8 cellular contexts compared by ENCODE assay signal in the genomic region with DNA sequence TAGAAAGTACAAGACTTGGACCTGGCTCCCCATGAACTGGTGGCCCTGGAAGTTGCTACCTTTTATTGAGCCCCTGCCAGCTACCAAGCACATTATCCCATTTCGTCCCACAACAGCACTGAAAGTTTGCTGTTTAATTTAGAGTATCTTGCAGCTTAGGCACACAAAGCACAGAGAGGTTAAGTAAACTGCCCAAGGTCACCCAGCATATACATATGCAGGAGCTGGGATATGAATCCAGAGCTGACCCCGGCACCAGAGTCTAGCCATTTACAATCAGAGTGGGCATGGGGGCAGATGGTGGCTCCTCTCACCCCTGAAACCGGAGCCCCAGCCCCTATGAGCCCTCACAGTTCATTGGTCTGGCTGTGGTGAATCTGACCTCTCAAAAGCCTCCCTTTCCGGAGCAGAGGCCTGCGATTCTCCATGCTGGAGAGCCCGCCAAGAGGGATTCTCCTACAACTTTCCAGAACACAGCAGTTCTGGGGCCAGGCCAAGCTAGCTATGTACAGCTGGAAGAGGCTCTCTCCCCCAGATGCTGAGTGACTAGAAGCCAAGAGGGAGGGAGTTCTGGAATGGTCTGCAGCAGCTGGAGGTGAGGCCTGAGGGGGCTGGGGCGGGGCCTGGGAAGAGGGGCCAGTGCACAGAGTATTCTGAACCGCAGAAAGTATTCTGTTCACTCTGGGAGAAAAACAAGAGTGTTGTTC. TPM values are rescaled to one million over a fixed set of nuclear protein-coding genes. Genes with fewer than 3 reads are reported as not detected.
A peak's percentile ranks its signal among the peaks of the same experiment; 100 is the strongest.
DNase-seq lines count a peak whose midpoint lies in the region; ATAC-seq and TF ChIP-seq lines count a peak whose summit lies in the region.

No MANE protein-coding gene starts in this region.

- no peak overlapping the region for H3K27ac Mint-ChIP-seq in MCF 10A (ENCODE audit: low read depth, unreplicated experiment)
- H3K27ac Mint-ChIP-seq in glutamatergic neuron (ENCODE audit: unreplicated experiment) = peak overlapping the region; percentile 33

- H3K36me3 Mint-ChIP-seq in MCF 10A (ENCODE audit: insufficient read depth, unreplicated experiment) (no peaks in the 10 kb centered on the region), glutamatergic neuron (ENCODE audit: unreplicated experiment) (no peaks in the 10 kb centered on the region)

- POLR2A ChIA-PET in MCF 10A (lab: Yijun Ruan, JAX) = interaction anchor here (0.6 kb wide), 2 partner anchors 42 to 195 kb away, joined by 3 read pairs; no protein-coding TSS in a partner anchor

- H3K27me3 ChIP-seq in breast epithelium (no peaks in the 10 kb centered on the region), vagina (no peaks in the 10 kb centered on the region)

- TF ChIP-seq POLR2A in breast epithelium (IDR thresholded peaks at IDR 0.05) (no peak), vagina (IDR thresholded peaks at IDR 0.05) (no peak)

- H3K9me3 ChIP-seq in breast epithelium (no peaks in the 10 kb centered on the region), vagina (no peaks in the 10 kb centered on the region)

- DNase-seq in breast epithelium (ENCODE audit: low spot score in 2 of 2) = no peak
- no peak for DNase-seq in MCF 10A (ENCODE audit: unreplicated experiment)
- DNase-seq in glutamatergic neuron = no peak
- peak in 44 of 56 donors; percentile 20 to 88 (median 61) for DNase-seq in nucleus accumbens (lab: John Stamatoyannopoulos, UW)
- DNase-seq in vagina (ENCODE audit: extremely low spot score in 2 of 2) = no peak
- no peak for DNase-seq in NCI-H748 treated with DMSO at 0.1 percent for 48 hours (lab: John Stamatoyannopoulos, UW)

- TF ChIP-seq CTCF in breast epithelium (IDR thresholded peaks at IDR 0.05) (no peak), MCF 10A (IDR thresholded peaks at IDR 0.05; ENCODE audit: unreplicated experiment) (no peak), glutamatergic neuron (IDR thresholded peaks at IDR 0.05; ENCODE audit: partially characterized antibody, unreplicated experiment) (no peak), vagina (IDR thresholded peaks at IDR 0.05) (no peak)

- peaks cover 7% of the 10 kb centered on the region for H3K4me1 Mint-ChIP-seq in MCF 10A (ENCODE audit: insufficient read depth, unreplicated experiment)
- H3K4me1 Mint-ChIP-seq in glutamatergic neuron (ENCODE audit: low read depth, unreplicated experiment) = peaks cover 11% of the 10 kb centered on the region

- H3K4me1 ChIP-seq in breast epithelium (peaks cover 11 to 16% of the 10 kb centered on the region in 2 donors), vagina (peaks cover 73% of the 10 kb centered on the region)

- ATAC-seq in HG03521 (IDR thresholded peaks at IDR 0.05; ENCODE audit: unreplicated experiment) (no peak), GM21381 (IDR thresholded peaks at IDR 0.05; ENCODE audit: unreplicated experiment) (no peak)

- H3K4me3 Mint-ChIP-seq in MCF 10A (ENCODE audit: unreplicated experiment) = no peak overlapping the region
- H3K4me3 Mint-ChIP-seq in glutamatergic neuron (ENCODE audit: unreplicated experiment) = no peak overlapping the region

- BruUV-seq in MCF 10A (replicated peaks; lab: Mats Ljungman, UMichigan) = no TSS peak

- H3K36me3 ChIP-seq in breast epithelium = no peaks in the 10 kb centered on the region
- no peaks in the 10 kb centered on the region for H3K36me3 ChIP-seq in vagina

- peak overlapping the region; percentile 59 to 90 for H3K27ac ChIP-seq in breast epithelium
- peak overlapping the region; percentile 97 for H3K27ac ChIP-seq in vagina

- no peak overlapping the region for H3K4me3 ChIP-seq in breast epithelium
- H3K4me3 ChIP-seq in vagina = no peak overlapping the region

- CTCF ChIA-PET in MCF 10A (lab: Yijun Ruan, JAX) = interaction anchor here (0.6 to 1.6 kb wide), 4 partner anchors 33 to 149 kb away, joined by 3 to 5 read pairs (median 4); no protein-coding TSS in a partner anchor

- H3K9me3 Mint-ChIP-seq in MCF 10A (ENCODE audit: unreplicated experiment) (no peaks in the 10 kb centered on the region), glutamatergic neuron (ENCODE audit: unreplicated experiment) (peaks cover 8% of the 10 kb centered on the region)

- intact Hi-C loops in breast epithelium (cut with DNase I; ENCODE audit: low total_unique reads) (no loop called here), MCF 10A (cut with micrococcal nuclease) (no loop called here), vagina (cut with DNase I) (no loop called here)

- H3K27me3 Mint-ChIP-seq in MCF 10A (ENCODE audit: insufficient read depth, unreplicated experiment) (no peaks in the 10 kb centered on the region), glutamatergic neuron (ENCODE audit: unreplicated experiment) (peaks cover 5% of the 10 kb centered on the region)

RNA-seq across cellular contexts. Expression of gene SREBF1, which starts 58.3 kb away (rescaled TPM):
- total RNA-seq in breast epithelium (100 to 1,000 TPM in 1 of 3 donors, 10 to 100 TPM in 2; 39.0 to 119 (median 81.3) TPM), MCF 10A (2022) (87.1 and 91.7 TPM in 2 replicates), glutamatergic neuron (ENCODE audit: unreplicated experiment) (365 TPM), vagina (84.0 TPM)

Comparison
In these comparisons a context has a peak if more than half of its experiments do, and no peak if none do; other contexts are left out.
1. DNase-seq: peak in nucleus accumbens (44 of 56); none in breast epithelium (0 of 2), MCF 10A (single experiment), glutamatergic neuron (single experiment), vagina (0 of 2) and NCI-H748 treated with DMSO at 0.1 percent for 48 hours (single experiment).